Comparison of ENCODE assay signal across 1 cellular context in genomic region chr10:22379059-22379458, GRCh38.
TF ChIP-seq lines count a peak whose summit lies in the region.

No MANE protein-coding gene starts in this region.

TF ChIP-seq in K562, 482 proteins besides CTCF, POLR2A, EP300 and RAD21 (continued from another document):
- TF ChIP-seq, protein P1, sequence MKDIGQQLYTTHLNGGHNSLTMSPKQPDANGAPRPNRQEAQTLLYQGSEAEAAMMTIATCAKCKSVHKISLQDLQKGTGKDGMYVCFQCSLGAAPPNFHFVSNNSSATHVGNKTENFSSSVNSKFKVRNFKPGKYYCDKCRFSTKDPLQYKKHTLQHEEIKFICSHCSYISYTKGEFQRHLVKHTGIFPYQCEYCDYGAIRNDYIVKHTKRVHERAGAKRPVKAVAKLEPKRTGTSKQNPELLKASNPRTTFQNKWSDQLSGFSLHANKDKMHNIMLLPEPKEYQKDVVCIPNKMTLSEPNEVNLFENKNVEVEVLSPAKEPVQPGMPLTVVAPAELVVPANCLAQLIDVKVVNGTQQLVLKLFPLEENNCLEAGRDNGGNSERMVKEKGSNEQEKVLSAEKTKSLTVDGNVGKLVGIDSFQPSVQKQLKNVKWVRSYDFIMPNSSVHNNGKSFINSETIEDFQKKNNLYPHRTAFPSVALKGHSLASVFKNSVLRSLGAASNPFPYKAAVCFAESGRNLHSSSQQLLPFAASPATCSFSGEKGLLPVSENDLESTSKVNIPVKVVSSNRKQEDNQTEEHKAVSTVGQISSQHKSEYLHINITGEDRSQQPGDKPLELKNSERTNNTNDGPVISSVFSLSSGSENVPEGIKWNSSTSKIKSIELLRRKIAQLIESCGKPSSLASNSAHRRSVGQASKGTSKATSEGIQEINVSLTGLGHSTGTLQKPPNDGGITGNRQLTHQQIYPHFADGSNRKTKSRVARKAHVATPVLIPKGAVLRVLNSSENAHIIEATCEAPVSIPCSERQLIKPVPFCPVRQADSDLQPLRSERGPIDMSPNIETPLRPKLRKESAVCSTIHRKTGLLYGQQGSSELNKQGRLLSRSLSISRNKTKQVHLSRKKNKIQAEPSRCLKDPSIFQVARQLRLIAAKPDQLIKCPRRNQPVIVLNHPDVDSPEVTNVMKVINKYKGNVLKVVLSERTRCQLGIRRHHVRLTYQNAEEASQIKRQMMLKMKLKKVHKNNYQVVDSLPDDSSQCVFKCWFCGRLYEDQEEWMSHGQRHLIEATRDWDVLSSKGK (CRISPR knock-in tag; IDR thresholded peaks at IDR 0.05): no peak
- TF ChIP-seq BHLHE40 (IDR thresholded peaks at IDR 0.05; ENCODE audit: low read length) (no peak), BMI1 (IDR thresholded peaks at IDR 0.05; ENCODE audit: low read length) (no peak), MAFG (tag; conservative IDR thresholded peaks at IDR 0.05) (no peak), YBX1 (IDR thresholded peaks at IDR 0.05) (no peak), HDGF (IDR thresholded peaks at IDR 0.05) (no peak), HNRNPUL1 (IDR thresholded peaks at IDR 0.05; ENCODE audit: low read length) (no peak), ZNF586 (CRISPR knock-in tag; conservative IDR thresholded peaks at IDR 0.05) (no peak), NR4A1 (CRISPR knock-in tag; IDR thresholded peaks at IDR 0.05) (no peak), NR4A1 (tag; IDR thresholded peaks at IDR 0.05) (no peak), PHF20 (IDR thresholded peaks at IDR 0.05; ENCODE audit: partially characterized antibody) (no peak), MLX (CRISPR knock-in tag; conservative IDR thresholded peaks at IDR 0.05) (no peak), CBX2 (IDR thresholded peaks at IDR 0.05; ENCODE audit: insufficient read depth, low read length, poor library complexity, severe bottlenecking) (no peak), DDX20 (tag; IDR thresholded peaks at IDR 0.05; ENCODE audit: low read depth) (no peak), DMBX1 (CRISPR knock-in tag; IDR thresholded peaks at IDR 0.05; ENCODE audit: borderline replicate concordance) (no peak), TAL1 (IDR thresholded peaks at IDR 0.05) (no peak), ZNF717 (CRISPR knock-in tag; IDR thresholded peaks at IDR 0.05) (no peak), ZNF668 (CRISPR knock-in tag; IDR thresholded peaks at IDR 0.05) (no peak), NCOR1 (IDR thresholded peaks at IDR 0.05) (no peak), SNRNP70 (optimal IDR thresholded peaks at IDR 0.05; ENCODE audit: low read depth, low read length) (no peak), MED1 (CRISPR knock-in tag; IDR thresholded peaks at IDR 0.05; ENCODE audit: borderline replicate concordance) (no peak), NFYB (IDR thresholded peaks at IDR 0.05; ENCODE audit: extremely low read depth, insufficient read length) (no peak), KAT7 (CRISPR knock-in tag; IDR thresholded peaks at IDR 0.05; ENCODE audit: borderline replicate concordance) (no peak), FOSL1 (tag; conservative IDR thresholded peaks at IDR 0.05) (peak; percentile 58; the same call in 1 of the 2 replicates), EP400 (IDR thresholded peaks at IDR 0.05) (no peak), ARID2 (IDR thresholded peaks at IDR 0.05) (no peak), MTA3 (IDR thresholded peaks at IDR 0.05; ENCODE audit: borderline replicate concordance) (no peak), HNRNPLL (IDR thresholded peaks at IDR 0.05; ENCODE audit: low read depth, low read length, poor library complexity, severe bottlenecking) (no peak), C11orf30 (IDR thresholded peaks at IDR 0.05; ENCODE audit: low read depth) (no peak), JUND (IDR thresholded peaks at IDR 0.05; ENCODE audit: borderline replicate concordance, low read depth, low read length) (peak; percentile 29; the same call in 1 of the 2 replicates), JUND (tag; IDR thresholded peaks at IDR 0.05; ENCODE audit: borderline replicate concordance, low read depth, low read length) (no peak), FIP1L1 (IDR thresholded peaks at IDR 0.05; ENCODE audit: low read depth, low read length, poor library complexity, severe bottlenecking) (no peak), MEIS2 (IDR thresholded peaks at IDR 0.05; ENCODE audit: partially characterized antibody) (peak; percentile 18), SIN3A (IDR thresholded peaks at IDR 0.05; ENCODE audit: borderline replicate concordance in 2 of 2, control insufficient read depth in 1 of 2, low read depth in 2 of 2, low read length in 2 of 2) (no peak), HDAC8 (tag; IDR thresholded peaks at IDR 0.05) (no peak), CEBPB (tag; IDR thresholded peaks at IDR 0.05) (no peak), PRMT5 (CRISPR knock-in tag; IDR thresholded peaks at IDR 0.05) (no peak), CTBP1 (IDR thresholded peaks at IDR 0.05; ENCODE audit: borderline replicate concordance) (0 out of 2 replicates have a peak, but pooled peaks have one; percentile 18), ZNF124 (CRISPR knock-in tag; IDR thresholded peaks at IDR 0.05) (no peak), NR2C1 (IDR thresholded peaks at IDR 0.05) (no peak), NR2C1 (tag; IDR thresholded peaks at IDR 0.05) (no peak), ATF2 (CRISPR knock-in tag; IDR thresholded peaks at IDR 0.05) (no peak), TSC22D4 (tag; IDR thresholded peaks at IDR 0.05) (no peak), BRD9 (IDR thresholded peaks at IDR 0.05; ENCODE audit: low read depth, partially characterized antibody) (no peak), RBFOX2 (IDR thresholded peaks at IDR 0.05; ENCODE audit: low read depth, low read length) (no peak)
- TF ChIP-seq, protein P2, sequence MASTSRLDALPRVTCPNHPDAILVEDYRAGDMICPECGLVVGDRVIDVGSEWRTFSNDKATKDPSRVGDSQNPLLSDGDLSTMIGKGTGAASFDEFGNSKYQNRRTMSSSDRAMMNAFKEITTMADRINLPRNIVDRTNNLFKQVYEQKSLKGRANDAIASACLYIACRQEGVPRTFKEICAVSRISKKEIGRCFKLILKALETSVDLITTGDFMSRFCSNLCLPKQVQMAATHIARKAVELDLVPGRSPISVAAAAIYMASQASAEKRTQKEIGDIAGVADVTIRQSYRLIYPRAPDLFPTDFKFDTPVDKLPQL (IDR thresholded peaks at IDR 0.05; ENCODE audit: extremely low read depth, insufficient read length): no peak
- TF ChIP-seq, protein P3, sequence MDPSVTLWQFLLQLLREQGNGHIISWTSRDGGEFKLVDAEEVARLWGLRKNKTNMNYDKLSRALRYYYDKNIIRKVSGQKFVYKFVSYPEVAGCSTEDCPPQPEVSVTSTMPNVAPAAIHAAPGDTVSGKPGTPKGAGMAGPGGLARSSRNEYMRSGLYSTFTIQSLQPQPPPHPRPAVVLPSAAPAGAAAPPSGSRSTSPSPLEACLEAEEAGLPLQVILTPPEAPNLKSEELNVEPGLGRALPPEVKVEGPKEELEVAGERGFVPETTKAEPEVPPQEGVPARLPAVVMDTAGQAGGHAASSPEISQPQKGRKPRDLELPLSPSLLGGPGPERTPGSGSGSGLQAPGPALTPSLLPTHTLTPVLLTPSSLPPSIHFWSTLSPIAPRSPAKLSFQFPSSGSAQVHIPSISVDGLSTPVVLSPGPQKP (CRISPR knock-in tag; IDR thresholded peaks at IDR 0.05): no peak
- TF ChIP-seq, protein P4, sequence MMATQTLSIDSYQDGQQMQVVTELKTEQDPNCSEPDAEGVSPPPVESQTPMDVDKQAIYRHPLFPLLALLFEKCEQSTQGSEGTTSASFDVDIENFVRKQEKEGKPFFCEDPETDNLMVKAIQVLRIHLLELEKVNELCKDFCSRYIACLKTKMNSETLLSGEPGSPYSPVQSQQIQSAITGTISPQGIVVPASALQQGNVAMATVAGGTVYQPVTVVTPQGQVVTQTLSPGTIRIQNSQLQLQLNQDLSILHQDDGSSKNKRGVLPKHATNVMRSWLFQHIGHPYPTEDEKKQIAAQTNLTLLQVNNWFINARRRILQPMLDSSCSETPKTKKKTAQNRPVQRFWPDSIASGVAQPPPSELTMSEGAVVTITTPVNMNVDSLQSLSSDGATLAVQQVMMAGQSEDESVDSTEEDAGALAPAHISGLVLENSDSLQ (IDR thresholded peaks at IDR 0.05): peak; percentile 26; the same call in 1 of the 2 replicates
- TF ChIP-seq, protein P5, sequence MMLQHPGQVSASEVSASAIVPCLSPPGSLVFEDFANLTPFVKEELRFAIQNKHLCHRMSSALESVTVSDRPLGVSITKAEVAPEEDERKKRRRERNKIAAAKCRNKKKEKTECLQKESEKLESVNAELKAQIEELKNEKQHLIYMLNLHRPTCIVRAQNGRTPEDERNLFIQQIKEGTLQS (IDR thresholded peaks at IDR 0.05): 0 out of 2 replicates have a peak, but pooled peaks have one; percentile 20
- TF ChIP-seq, protein P5 (CRISPR knock-in tag; conservative IDR thresholded peaks at IDR 0.05): no peak
- TF ChIP-seq, protein P6, sequence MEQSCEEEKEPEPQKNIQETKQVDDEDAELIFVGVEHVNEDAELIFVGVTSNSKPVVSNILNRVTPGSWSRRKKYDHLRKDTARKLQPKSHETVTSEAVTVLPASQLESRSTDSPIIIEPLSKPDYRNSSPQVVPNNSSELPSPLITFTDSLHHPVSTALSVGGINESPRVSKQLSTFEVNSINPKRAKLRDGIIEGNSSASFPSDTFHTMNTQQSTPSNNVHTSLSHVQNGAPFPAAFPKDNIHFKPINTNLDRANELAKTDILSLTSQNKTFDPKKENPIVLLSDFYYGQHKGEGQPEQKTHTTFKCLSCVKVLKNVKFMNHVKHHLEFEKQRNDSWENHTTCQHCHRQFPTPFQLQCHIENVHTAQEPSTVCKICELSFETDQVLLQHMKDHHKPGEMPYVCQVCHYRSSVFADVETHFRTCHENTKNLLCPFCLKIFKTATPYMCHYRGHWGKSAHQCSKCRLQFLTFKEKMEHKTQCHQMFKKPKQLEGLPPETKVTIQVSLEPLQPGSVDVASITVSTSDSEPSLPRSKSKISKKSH (CRISPR knock-in tag; IDR thresholded peaks at IDR 0.05): no peak
- TF ChIP-seq, protein P7, sequence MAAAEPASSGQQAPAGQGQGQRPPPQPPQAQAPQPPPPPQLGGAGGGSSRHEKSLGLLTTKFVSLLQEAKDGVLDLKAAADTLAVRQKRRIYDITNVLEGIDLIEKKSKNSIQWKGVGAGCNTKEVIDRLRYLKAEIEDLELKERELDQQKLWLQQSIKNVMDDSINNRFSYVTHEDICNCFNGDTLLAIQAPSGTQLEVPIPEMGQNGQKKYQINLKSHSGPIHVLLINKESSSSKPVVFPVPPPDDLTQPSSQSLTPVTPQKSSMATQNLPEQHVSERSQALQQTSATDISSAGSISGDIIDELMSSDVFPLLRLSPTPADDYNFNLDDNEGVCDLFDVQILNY (CRISPR knock-in tag; IDR thresholded peaks at IDR 0.05): no peak
- TF ChIP-seq, protein P8, sequence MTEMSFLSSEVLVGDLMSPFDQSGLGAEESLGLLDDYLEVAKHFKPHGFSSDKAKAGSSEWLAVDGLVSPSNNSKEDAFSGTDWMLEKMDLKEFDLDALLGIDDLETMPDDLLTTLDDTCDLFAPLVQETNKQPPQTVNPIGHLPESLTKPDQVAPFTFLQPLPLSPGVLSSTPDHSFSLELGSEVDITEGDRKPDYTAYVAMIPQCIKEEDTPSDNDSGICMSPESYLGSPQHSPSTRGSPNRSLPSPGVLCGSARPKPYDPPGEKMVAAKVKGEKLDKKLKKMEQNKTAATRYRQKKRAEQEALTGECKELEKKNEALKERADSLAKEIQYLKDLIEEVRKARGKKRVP (CRISPR knock-in tag; IDR thresholded peaks at IDR 0.05): no peak
